In the genomic region with DNA sequence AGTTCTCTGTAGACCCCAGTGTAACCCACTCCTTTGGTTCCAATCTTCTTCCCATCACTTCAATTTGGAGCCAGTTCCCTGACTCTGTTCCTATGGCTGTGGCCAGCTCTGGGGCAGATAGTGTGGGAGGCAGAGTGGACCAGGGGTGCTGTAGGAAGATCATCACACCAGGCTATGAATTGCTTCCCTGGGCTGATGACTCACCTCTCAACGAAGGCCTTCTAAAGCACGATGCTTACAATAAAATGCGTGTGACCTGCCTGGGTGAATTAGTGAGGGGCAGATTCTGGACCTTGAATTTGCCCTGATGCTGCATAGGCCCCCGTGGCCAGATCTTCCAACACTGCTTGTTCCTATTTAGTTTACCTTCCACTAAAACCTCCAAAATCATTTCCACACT, we compare ENCODE assay signal across 19 cellular contexts.
"Had no signal": no experiment of that assay in that cellular context is flagged by ENCODE, and none has a peak within 500 bp of the region (broad histone marks: within the 10 kb centered on the region; RNA-seq: fewer than 3 reads in every experiment).

No MANE protein-coding gene starts in this region.

- H3K27me3 ChIP-seq: gastrocnemius medialis, heart left ventricle, neutrophil, sigmoid colon, spleen, stomach, testis had no signal

- H3K36me3 Mint-ChIP-seq: activated CD4-positive, alpha-beta memory T cell treated with anti-CD3 and anti-CD28 coated beads for 36 hours; activated CD8-positive, alpha-beta memory T cell treated with anti-CD3 and anti-CD28 coated beads, Interleukin-2, amount 10 ng/mL, durations not matched to agents 7 days and 5 days; activated naive CD4-positive, alpha-beta T cell treated with anti-CD3 and anti-CD28 coated beads, Interleukin-2, amount 10 ng/mL, durations not matched to agents 7 days and 5 days; naive B cell had no signal

- H3K79me2 ChIP-seq: parathyroid adenoma had no signal

- H3K9me3 Mint-ChIP-seq: activated CD4-positive, alpha-beta memory T cell treated with anti-CD3 and anti-CD28 coated beads for 36 hours; activated T-cell treated with anti-CD3 and anti-CD28 coated beads, Interleukin-2, amount 50 U/mL, for 24 hours had no signal

- H3K4me1 ChIP-seq: parathyroid adenoma had no signal

- DNase-seq: activated CD4-positive, alpha-beta memory T cell treated with anti-CD3 and anti-CD28 coated beads for 36 hours; activated CD4-positive, alpha-beta T cell treated with anti-CD3 and anti-CD28 coated beads for 36 hours; activated CD8-positive, alpha-beta memory T cell treated with anti-CD3 and anti-CD28 coated beads, Interleukin-2, amount 10 ng/mL, durations not matched to agents 7 days and 5 days; activated naive CD4-positive, alpha-beta T cell treated with anti-CD3 and anti-CD28 coated beads, Interleukin-2, amount 10 ng/mL, durations not matched to agents 7 days and 5 days; activated T-cell treated with anti-CD3 and anti-CD28 coated beads, Interleukin-2, amount 50 U/mL, for 24 hours; cortex of kidney; effector CD8-positive, alpha-beta T cell; gastrocnemius medialis; heart left ventricle; naive B cell; sigmoid colon; spleen; stimulated activated CD4-positive, alpha-beta T cell treated with anti-CD3 and anti-CD28 coated beads, Interleukin-1b, Interleukin-23, amount 100 ng/mL, for 48 hours; stomach; T-helper 17 cell; testis had no signal

- ATAC-seq: activated CD4-positive, alpha-beta T cell treated with anti-CD3 and anti-CD28 coated beads for 36 hours; activated CD8-positive, alpha-beta memory T cell treated with anti-CD3 and anti-CD28 coated beads, Interleukin-2, amount 10 ng/mL, durations not matched to agents 7 days and 5 days; gastrocnemius medialis; heart left ventricle; T-helper 17 cell had no signal

- H3K27ac Mint-ChIP-seq: activated CD4-positive, alpha-beta memory T cell treated with anti-CD3 and anti-CD28 coated beads for 36 hours; activated CD4-positive, alpha-beta T cell treated with anti-CD3 and anti-CD28 coated beads for 36 hours; activated CD8-positive, alpha-beta memory T cell treated with anti-CD3 and anti-CD28 coated beads, Interleukin-2, amount 10 ng/mL, durations not matched to agents 7 days and 5 days; activated naive CD4-positive, alpha-beta T cell treated with anti-CD3 and anti-CD28 coated beads, Interleukin-2, amount 10 ng/mL, durations not matched to agents 7 days and 5 days; activated T-cell treated with anti-CD3 and anti-CD28 coated beads, Interleukin-2, amount 50 U/mL, for 24 hours; naive B cell; T-helper 17 cell had no signal

- H2AFZ ChIP-seq: parathyroid adenoma had no signal

- H3K9ac ChIP-seq: parathyroid adenoma had no signal

- H3K9me3 ChIP-seq: gastrocnemius medialis, heart left ventricle, neutrophil, sigmoid colon, spleen, stomach, testis had no signal

- H3K4me3 ChIP-seq: gastrocnemius medialis, heart left ventricle, lung, sigmoid colon, spleen, stomach, testis had no signal

- H3K27me3 Mint-ChIP-seq: activated CD4-positive, alpha-beta memory T cell treated with anti-CD3 and anti-CD28 coated beads for 36 hours; activated CD4-positive, alpha-beta T cell treated with anti-CD3 and anti-CD28 coated beads for 36 hours; activated CD8-positive, alpha-beta memory T cell treated with anti-CD3 and anti-CD28 coated beads, Interleukin-2, amount 10 ng/mL, durations not matched to agents 7 days and 5 days; activated naive CD4-positive, alpha-beta T cell treated with anti-CD3 and anti-CD28 coated beads, Interleukin-2, amount 10 ng/mL, durations not matched to agents 7 days and 5 days; activated T-cell treated with anti-CD3 and anti-CD28 coated beads, Interleukin-2, amount 50 U/mL, for 24 hours; naive B cell; T-helper 17 cell had no signal

- H3K36me3 ChIP-seq: gastrocnemius medialis, heart left ventricle, neutrophil, sigmoid colon, spleen, stomach had no signal

- H3K4me1 Mint-ChIP-seq: activated CD4-positive, alpha-beta T cell treated with anti-CD3 and anti-CD28 coated beads for 36 hours; activated CD8-positive, alpha-beta memory T cell treated with anti-CD3 and anti-CD28 coated beads, Interleukin-2, amount 10 ng/mL, durations not matched to agents 7 days and 5 days; activated naive CD4-positive, alpha-beta T cell treated with anti-CD3 and anti-CD28 coated beads, Interleukin-2, amount 10 ng/mL, durations not matched to agents 7 days and 5 days; naive B cell; T-helper 17 cell had no signal

- H3K4me3 Mint-ChIP-seq: activated CD4-positive, alpha-beta memory T cell treated with anti-CD3 and anti-CD28 coated beads for 36 hours; activated CD4-positive, alpha-beta T cell treated with anti-CD3 and anti-CD28 coated beads for 36 hours; activated CD8-positive, alpha-beta memory T cell treated with anti-CD3 and anti-CD28 coated beads, Interleukin-2, amount 10 ng/mL, durations not matched to agents 7 days and 5 days; activated naive CD4-positive, alpha-beta T cell treated with anti-CD3 and anti-CD28 coated beads, Interleukin-2, amount 10 ng/mL, durations not matched to agents 7 days and 5 days; activated T-cell treated with anti-CD3 and anti-CD28 coated beads, Interleukin-2, amount 50 U/mL, for 24 hours; naive B cell; T-helper 17 cell had no signal

- H3K27ac ChIP-seq: gastrocnemius medialis, heart left ventricle, neutrophil, parathyroid adenoma, sigmoid colon, spleen, stomach, testis had no signal
